Comparison of ENCODE assay signal across 22 cellular contexts in genomic region chr6:147903931-147904330, GRCh38.
A peak's percentile ranks its signal among the peaks of the same experiment; 100 is the strongest.
DNase-seq lines count a peak whose midpoint lies in the region; ATAC-seq, FAIRE-seq and TF ChIP-seq lines count a peak whose summit lies in the region.
"Had no signal": no experiment of that assay in that cellular context is flagged by ENCODE, and none has a peak within 500 bp of the region (broad histone marks: within the 10 kb centered on the region; RNA-seq: fewer than 3 reads in every experiment).

No MANE protein-coding gene starts in this region.

- H3K9me3 ChIP-seq in astrocyte (ENCODE audit: insufficient read depth, low read depth, low read length) (no peaks in the 10 kb centered on the region), PC-9 (ENCODE audit: insufficient read depth, low read depth) (no peaks in the 10 kb centered on the region)
- H3K9me3 ChIP-seq: Caco-2 had no signal

- H3K27ac ChIP-seq in astrocyte (ENCODE audit: low read depth, low read length) (no peak overlapping the region), PC-9 (no peak overlapping the region)
- H3K27ac ChIP-seq: C4-2B, HL-60 had no signal

- H2AFZ ChIP-seq in astrocyte (ENCODE audit: low read depth, low read length) (no peak overlapping the region), PC-9 (no peak overlapping the region)

- H3K27ac Mint-ChIP-seq in astrocyte (ENCODE audit: unreplicated experiment): peak overlapping the region; percentile 71
- no peak overlapping the region for H3K27ac Mint-ChIP-seq in activated CD8-positive, alpha-beta T cell treated with anti-CD3 and anti-CD28 coated beads for 36 hours
- H3K27ac Mint-ChIP-seq: CD4-positive, alpha-beta T cell had no signal

- peaks cover 7% of the 10 kb centered on the region for H3K27me3 Mint-ChIP-seq in astrocyte (ENCODE audit: low read depth, unreplicated experiment)
- no peaks in the 10 kb centered on the region for H3K27me3 Mint-ChIP-seq in activated CD8-positive, alpha-beta T cell treated with anti-CD3 and anti-CD28 coated beads for 36 hours
- H3K27me3 Mint-ChIP-seq: CD4-positive, alpha-beta T cell had no signal

- CTCF ChIA-PET in activated CD8-positive, alpha-beta T cell treated with anti-CD3 and anti-CD28 coated beads for 36 hours (lab: Charles Lee): no interaction called here
- CTCF ChIA-PET in PC-9 (lab: Charles Lee): no interaction called here

- H4K20me1 ChIP-seq in astrocyte (ENCODE audit: insufficient read depth, low read length): no peaks in the 10 kb centered on the region
- no peaks in the 10 kb centered on the region for H4K20me1 ChIP-seq in PC-9 (ENCODE audit: insufficient read depth)

- no peaks in the 10 kb centered on the region for H3K4me1 ChIP-seq in astrocyte (ENCODE audit: insufficient read depth, low read length)
- H3K4me1 ChIP-seq in PC-9 (replicated peaks; ENCODE audit: insufficient read depth): no peaks in the 10 kb centered on the region
- H3K4me1 ChIP-seq: Caco-2 had no signal

- FAIRE-seq in astrocyte (lab: Jason Lieb, UNC): no peak
- FAIRE-seq: A204.1, D721Med, GM12892, GM18507, K562 had no signal

- no peak overlapping the region for H3K4me3 Mint-ChIP-seq in astrocyte (ENCODE audit: unreplicated experiment)
- no peak overlapping the region for H3K4me3 Mint-ChIP-seq in activated CD8-positive, alpha-beta T cell treated with anti-CD3 and anti-CD28 coated beads for 36 hours
- H3K4me3 Mint-ChIP-seq: CD4-positive, alpha-beta T cell; H9 had no signal

- POLR2A ChIA-PET in activated CD8-positive, alpha-beta T cell treated with anti-CD3 and anti-CD28 coated beads for 36 hours (lab: Charles Lee): interaction anchor here (0.6 kb wide), 1 partner anchor 57 kb away, joined by 3 read pairs; no protein-coding TSS in a partner anchor
- POLR2A ChIA-PET in PC-9 (lab: Charles Lee; ENCODE audit: unreplicated experiment): no interaction called here

- no peaks in the 10 kb centered on the region for H3K9me2 ChIP-seq in PC-9 (ENCODE audit: insufficient read depth)

- intact Hi-C loops in activated CD8-positive, alpha-beta T cell treated with anti-CD3 and anti-CD28 coated beads for 36 hours (cut with micrococcal nuclease): no loop called here
- intact Hi-C loops in PC-9 (cut with micrococcal nuclease; ENCODE audit: unreplicated experiment): no loop called here

- no peak for TF ChIP-seq CTCF in astrocyte (IDR thresholded peaks at IDR 0.05; ENCODE audit: insufficient read depth, low read depth, low read length)
- no peak for TF ChIP-seq CTCF in activated CD8-positive, alpha-beta T cell treated with anti-CD3 and anti-CD28 coated beads for 36 hours (IDR thresholded peaks at IDR 0.05)
- no peak for TF ChIP-seq CTCF in PC-9 (conservative IDR thresholded peaks at IDR 0.05)

- no peaks in the 10 kb centered on the region for H3F3A ChIP-seq in PC-9 (ENCODE audit: insufficient read depth, low read depth)

- H3K9me3 Mint-ChIP-seq in astrocyte (ENCODE audit: unreplicated experiment): no peaks in the 10 kb centered on the region
- no peaks in the 10 kb centered on the region for H3K9me3 Mint-ChIP-seq in activated CD8-positive, alpha-beta T cell treated with anti-CD3 and anti-CD28 coated beads for 36 hours
- H3K9me3 Mint-ChIP-seq: CD4-positive, alpha-beta T cell; H9 had no signal

- no peak overlapping the region for H3K4me3 ChIP-seq in astrocyte (ENCODE audit: insufficient read depth, low read depth, low read length)
- H3K4me3 ChIP-seq in PC-9: no peak overlapping the region
- H3K4me3 ChIP-seq: K562 had no signal

- peak; percentile 35 for DNase-seq in LHCN-M2 (ENCODE audit: low read depth)
- no peak for DNase-seq in astrocyte (ENCODE audit: low read depth)
- peak; percentile 76 for DNase-seq in myocyte (ENCODE audit: low read depth)
- DNase-seq in stimulated activated CD4-positive, alpha-beta T cell treated with anti-CD3 and anti-CD28 coated beads, Interleukin-2, amount 100 ng/mL, for 48 hours: no peak
- DNase-seq in activated CD8-positive, alpha-beta T cell treated with anti-CD3 and anti-CD28 coated beads for 36 hours: no peak
- DNase-seq in PC-9: no peak
- DNase-seq: ACHN; AML-193; Caco-2; CD4-positive, alpha-beta T cell; GDM1; GOT3; H9; IMR-90 had no signal

- BruUV-seq in PC-9 (replicated peaks; lab: Mats Ljungman, UMichigan): no TSS peak

- no peak for ATAC-seq in activated CD8-positive, alpha-beta T cell treated with anti-CD3 and anti-CD28 coated beads for 36 hours
- ATAC-seq in HG03175 (IDR thresholded peaks at IDR 0.05; ENCODE audit: unreplicated experiment): no peak
- ATAC-seq: K562 had no signal

- H3K4me1 Mint-ChIP-seq in astrocyte (ENCODE audit: low read depth, unreplicated experiment): peaks cover 19% of the 10 kb centered on the region
- no peaks in the 10 kb centered on the region for H3K4me1 Mint-ChIP-seq in activated CD8-positive, alpha-beta T cell treated with anti-CD3 and anti-CD28 coated beads for 36 hours (ENCODE audit: low read depth)

- H3K9ac ChIP-seq in astrocyte (ENCODE audit: low read length): no peak overlapping the region

- H3K79me2 ChIP-seq in astrocyte (ENCODE audit: insufficient read depth, low read length) (no peaks in the 10 kb centered on the region), PC-9 (ENCODE audit: low read depth) (no peaks in the 10 kb centered on the region)

- no peak overlapping the region for H3K4me2 ChIP-seq in astrocyte (ENCODE audit: low read length)
- H3K4me2 ChIP-seq in PC-9: no peak overlapping the region

- no peaks in the 10 kb centered on the region for H3K27me3 ChIP-seq in astrocyte (ENCODE audit: insufficient read depth, low read length)
- H3K27me3 ChIP-seq in PC-9 (ENCODE audit: insufficient read depth, low read depth): no peaks in the 10 kb centered on the region

- H3K36me3 ChIP-seq in astrocyte (ENCODE audit: insufficient read depth, low read length): no peaks in the 10 kb centered on the region
- H3K36me3 ChIP-seq in PC-9 (ENCODE audit: low read depth): no peaks in the 10 kb centered on the region

- H3K36me3 Mint-ChIP-seq in astrocyte (ENCODE audit: low read depth, unreplicated experiment): no peaks in the 10 kb centered on the region
- H3K36me3 Mint-ChIP-seq in activated CD8-positive, alpha-beta T cell treated with anti-CD3 and anti-CD28 coated beads for 36 hours (ENCODE audit: low read depth): no peaks in the 10 kb centered on the region

Comparison
In these comparisons a context has a peak if more than half of its experiments do, and no peak if none do; other contexts are left out.
1. DNase-seq: peak in LHCN-M2 (single experiment) and myocyte (single experiment); none in astrocyte (single experiment), stimulated activated CD4-positive, alpha-beta T cell treated with anti-CD3 and anti-CD28 coated beads, Interleukin-2, amount 100 ng/mL, for 48 hours (0 of 2), activated CD8-positive, alpha-beta T cell treated with anti-CD3 and anti-CD28 coated beads for 36 hours (single experiment) and PC-9 (0 of 2).